1 cellular context compared by ENCODE assay signal in the genomic region with DNA sequence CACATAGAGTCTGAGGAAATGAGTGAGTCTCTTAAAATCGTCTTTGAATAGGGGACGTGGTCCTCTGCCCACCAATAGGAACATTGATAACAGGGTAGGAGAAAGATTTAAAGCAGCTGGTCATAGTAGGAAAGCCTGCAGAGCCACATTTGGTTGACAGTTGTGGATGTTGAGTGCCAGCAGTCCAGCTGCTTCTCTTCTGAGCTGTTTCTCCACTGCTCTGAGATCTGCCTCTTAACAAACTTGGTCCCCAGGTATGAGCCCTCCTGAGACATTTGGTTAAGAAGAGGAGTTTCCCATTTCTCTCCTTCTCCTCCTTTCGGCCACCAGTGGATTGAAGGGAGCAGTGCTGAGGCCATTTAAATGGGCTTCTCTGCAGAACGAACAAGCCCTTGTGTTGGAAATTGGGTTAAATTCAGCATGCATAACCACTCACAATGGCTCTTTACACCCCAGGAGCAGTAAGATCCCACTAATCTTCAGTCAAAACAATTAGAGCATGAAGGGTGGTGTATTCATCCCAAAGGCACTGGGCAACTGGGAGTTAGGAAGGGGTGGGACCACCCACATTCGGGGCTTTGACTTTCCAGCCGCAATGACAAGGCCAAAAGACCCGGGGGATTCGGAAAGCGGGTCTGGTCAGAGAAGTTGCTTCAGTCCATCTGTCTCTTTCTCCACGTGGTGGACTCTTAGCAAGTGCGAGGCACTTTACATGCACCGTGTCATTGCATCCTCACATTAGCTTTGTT.
TF ChIP-seq lines count a peak whose summit lies in the region.

No MANE protein-coding gene starts in this region.

TF ChIP-seq in WTC11, 78 proteins besides CTCF, POLR2A, EP300 and RAD21:
- TF ChIP-seq MAX (CRISPR knock-in tag; IDR thresholded peaks at IDR 0.05): peak; percentile 72
- no peak for TF ChIP-seq GABPB1 (CRISPR knock-in tag; IDR thresholded peaks at IDR 0.05)
- no peak for TF ChIP-seq EMX1 (CRISPR knock-in tag; IDR thresholded peaks at IDR 0.05)
- no peak for TF ChIP-seq HMGA2 (CRISPR knock-in tag; IDR thresholded peaks at IDR 0.05)
- TF ChIP-seq, protein P1, sequence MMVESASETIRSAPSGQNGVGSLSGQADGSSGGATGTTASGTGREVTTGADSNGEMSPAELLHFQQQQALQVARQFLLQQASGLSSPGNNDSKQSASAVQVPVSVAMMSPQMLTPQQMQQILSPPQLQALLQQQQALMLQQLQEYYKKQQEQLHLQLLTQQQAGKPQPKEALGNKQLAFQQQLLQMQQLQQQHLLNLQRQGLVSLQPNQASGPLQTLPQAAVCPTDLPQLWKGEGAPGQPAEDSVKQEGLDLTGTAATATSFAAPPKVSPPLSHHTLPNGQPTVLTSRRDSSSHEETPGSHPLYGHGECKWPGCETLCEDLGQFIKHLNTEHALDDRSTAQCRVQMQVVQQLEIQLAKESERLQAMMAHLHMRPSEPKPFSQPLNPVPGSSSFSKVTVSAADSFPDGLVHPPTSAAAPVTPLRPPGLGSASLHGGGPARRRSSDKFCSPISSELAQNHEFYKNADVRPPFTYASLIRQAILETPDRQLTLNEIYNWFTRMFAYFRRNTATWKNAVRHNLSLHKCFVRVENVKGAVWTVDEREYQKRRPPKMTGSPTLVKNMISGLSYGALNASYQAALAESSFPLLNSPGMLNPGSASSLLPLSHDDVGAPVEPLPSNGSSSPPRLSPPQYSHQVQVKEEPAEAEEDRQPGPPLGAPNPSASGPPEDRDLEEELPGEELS (CRISPR knock-in tag; IDR thresholded peaks at IDR 0.05): no peak
- 0 out of 2 replicates have a peak, but pooled peaks have one; percentile 12 for TF ChIP-seq TEAD1 (CRISPR knock-in tag; IDR thresholded peaks at IDR 0.05)
- no peak for TF ChIP-seq PRDM15 (CRISPR knock-in tag; IDR thresholded peaks at IDR 0.05)
- peak; percentile 44; the same call in 1 of the 2 replicates for TF ChIP-seq ZNF423 (CRISPR knock-in tag; IDR thresholded peaks at IDR 0.05)
- TF ChIP-seq, protein P2, sequence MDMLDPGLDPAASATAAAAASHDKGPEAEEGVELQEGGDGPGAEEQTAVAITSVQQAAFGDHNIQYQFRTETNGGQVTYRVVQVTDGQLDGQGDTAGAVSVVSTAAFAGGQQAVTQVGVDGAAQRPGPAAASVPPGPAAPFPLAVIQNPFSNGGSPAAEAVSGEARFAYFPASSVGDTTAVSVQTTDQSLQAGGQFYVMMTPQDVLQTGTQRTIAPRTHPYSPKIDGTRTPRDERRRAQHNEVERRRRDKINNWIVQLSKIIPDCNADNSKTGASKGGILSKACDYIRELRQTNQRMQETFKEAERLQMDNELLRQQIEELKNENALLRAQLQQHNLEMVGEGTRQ (CRISPR knock-in tag; IDR thresholded peaks at IDR 0.05): no peak
